8 cellular contexts compared by ENCODE assay signal in the genomic region with DNA sequence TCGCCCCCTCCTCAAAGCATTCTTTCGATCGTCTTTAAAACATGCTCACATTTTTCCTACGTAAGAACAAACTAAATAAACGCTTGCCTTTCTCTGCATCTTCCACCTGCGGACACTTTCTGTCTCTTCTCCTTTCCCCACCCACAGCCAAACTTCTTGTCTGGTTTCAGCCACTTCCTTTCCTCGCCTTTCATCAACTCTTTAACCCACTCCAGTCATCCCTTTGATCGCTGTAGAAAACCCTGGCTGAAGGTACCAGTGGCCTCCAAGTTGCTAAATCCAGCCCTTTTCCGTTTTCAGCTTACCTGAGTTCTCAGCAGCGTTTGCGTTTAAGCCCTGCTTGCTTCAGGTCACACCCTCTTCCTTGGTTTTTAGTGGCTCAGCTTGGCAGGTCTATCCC. TPM values are rescaled to one million over a fixed set of nuclear protein-coding genes. Genes with fewer than 3 reads are reported as not detected.
A peak's percentile ranks its signal among the peaks of the same experiment; 100 is the strongest.
DNase-seq lines count a peak whose midpoint lies in the region; ATAC-seq, FAIRE-seq and TF ChIP-seq lines count a peak whose summit lies in the region.

No MANE protein-coding gene starts in this region.

- DNase-seq in activated CD4-positive, alpha-beta T cell treated with anti-CD3 and anti-CD28 coated beads for 4 hours = peak; percentile 12 to 14
- no peak for DNase-seq in activated CD4-positive, alpha-beta T cell treated with anti-CD3 and anti-CD28 coated beads, Interleukin-2, amount 50 U/mL, for 4 hours
- DNase-seq in NCI-H526 treated with DMSO at 0.1 percent for 48 hours (lab: John Stamatoyannopoulos, UW) (peak; percentile 1), kidney (no peak)
- no peak for DNase-seq in effector CD4-positive, alpha-beta T cell

- peaks cover 0 to 4% of the 10 kb centered on the region in 2 donors for H3K36me3 ChIP-seq in kidney (ENCODE audit: control insufficient read depth in 1 of 2, insufficient read depth in 2 of 2, low read length in 2 of 2)

- peak overlapping the region; percentile 88 for H3K4me3 Mint-ChIP-seq in stimulated activated memory B cell treated with anti-CD40 and anti-IgM and Interleukin-4, amounts not matched to agents 10 μg/mL and 1 μg/mL and 100 μg/mL, for 72 hours

- no peaks in the 10 kb centered on the region for H3K9me3 Mint-ChIP-seq in stimulated activated memory B cell treated with anti-CD40 and anti-IgM and Interleukin-4, amounts not matched to agents 10 μg/mL and 1 μg/mL and 100 μg/mL, for 72 hours

- peak overlapping the region; percentile 82 to 90 for H3K4me3 ChIP-seq in kidney (ENCODE audit: low read length in 2 of 2)

- peak overlapping the region; percentile 78 for H3K27ac Mint-ChIP-seq in stimulated activated memory B cell treated with anti-CD40 and anti-IgM and Interleukin-4, amounts not matched to agents 10 μg/mL and 1 μg/mL and 100 μg/mL, for 72 hours

- TF ChIP-seq CTCF in kidney (IDR thresholded peaks at IDR 0.05; ENCODE audit: borderline replicate concordance, extremely low read depth, insufficient read depth) = no peak

- peak overlapping the region; percentile 73 for H3K27ac ChIP-seq in angular gyrus (ENCODE audit: low read depth, low read length)
- peak overlapping the region; percentile 67 to 76 for H3K27ac ChIP-seq in kidney (ENCODE audit: low read depth in 2 of 2, low read length in 2 of 2)

- H3K4me1 Mint-ChIP-seq in stimulated activated memory B cell treated with anti-CD40 and anti-IgM and Interleukin-4, amounts not matched to agents 10 μg/mL and 1 μg/mL and 100 μg/mL, for 72 hours = peaks cover 59% of the 10 kb centered on the region

- peak; percentile 22 for ATAC-seq in stimulated activated memory B cell treated with anti-CD40 and anti-IgM and Interleukin-4, amounts not matched to agents 10 μg/mL and 1 μg/mL and 100 μg/mL, for 72 hours
- ATAC-seq in GM21619 (IDR thresholded peaks at IDR 0.05; ENCODE audit: unreplicated experiment) = no peak

- intact Hi-C loops in kidney (cut with DNase I) = no loop called here

- no peaks in the 10 kb centered on the region for H3K27me3 Mint-ChIP-seq in stimulated activated memory B cell treated with anti-CD40 and anti-IgM and Interleukin-4, amounts not matched to agents 10 μg/mL and 1 μg/mL and 100 μg/mL, for 72 hours

- no peak for FAIRE-seq in kidney (lab: Jason Lieb, UNC)

- peak overlapping the region; percentile 88 to 92 for H3K9ac ChIP-seq in kidney (ENCODE audit: low read length in 2 of 2)

- no peaks in the 10 kb centered on the region for H3K9me3 ChIP-seq in kidney (ENCODE audit: control insufficient read depth in 1 of 2, low read length in 2 of 2)

- peaks cover 6 to 7% of the 10 kb centered on the region in 2 donors for H3K4me1 ChIP-seq in kidney (ENCODE audit: control insufficient read depth in 1 of 2, insufficient read depth in 1 of 2, low read depth in 1 of 2, low read length in 2 of 2)

- peaks cover 26% of the 10 kb centered on the region for H3K36me3 Mint-ChIP-seq in stimulated activated memory B cell treated with anti-CD40 and anti-IgM and Interleukin-4, amounts not matched to agents 10 μg/mL and 1 μg/mL and 100 μg/mL, for 72 hours

RNA-seq across cellular contexts. Expression of a gene that starts 0.5 kb away (rescaled TPM):
- 89.0 TPM for total RNA-seq in kidney
- 26.1 TPM for polyA plus RNA-seq in kidney (ENCODE audit: insufficient read depth, low read depth, low replicate concordance)

RNA-seq across cellular contexts. Expression of a gene that starts 0.6 kb away (rescaled TPM):
- 12.2 TPM for total RNA-seq in kidney
- polyA plus RNA-seq in kidney (ENCODE audit: insufficient read depth, low read depth, low replicate concordance) = 3.4 TPM

Comparison
In these comparisons a context has a peak if more than half of its experiments do, and no peak if none do; other contexts are left out.
1. DNase-seq: peak in activated CD4-positive, alpha-beta T cell treated with anti-CD3 and anti-CD28 coated beads for 4 hours (2 of 2) and NCI-H526 treated with DMSO at 0.1 percent for 48 hours (single experiment); none in activated CD4-positive, alpha-beta T cell treated with anti-CD3 and anti-CD28 coated beads, Interleukin-2, amount 50 U/mL, for 4 hours (0 of 2), kidney (single experiment) and effector CD4-positive, alpha-beta T cell (single experiment).